24 cellular contexts compared by ENCODE assay signal in genomic region chr14:104473244-104473565, GRCh38.
"Had no signal": no experiment of that assay in that cellular context is flagged by ENCODE, and none has a peak within 500 bp of the region (broad histone marks: within the 10 kb centered on the region; RNA-seq: fewer than 3 reads in every experiment).

No MANE protein-coding gene starts in this region.

- H3K4me1 ChIP-seq: esophagus muscularis mucosa, foreskin keratinocyte, left lung, lower lobe of right lung, testis, transverse colon had no signal

- H3K9me3 ChIP-seq: esophagus muscularis mucosa, left lung, lower lobe of right lung, testis, transverse colon had no signal

- H3K4me3 ChIP-seq: esophagus muscularis mucosa, left lung, lower lobe of right lung, skin epidermis, testis, transverse colon had no signal

- H3K27ac ChIP-seq: esophagus muscularis mucosa, foreskin keratinocyte, left lung, lower lobe of right lung, skin epidermis, testis, transverse colon had no signal

- H3K4me3 Mint-ChIP-seq: activated T-cell treated with anti-CD3 and anti-CD28 coated beads, Interleukin-2, amount 50 U/mL, for 4 hours; activated T-helper 17 cell treated with anti-CD3 and anti-CD28 coated beads, Interleukin-2, amount 50 U/mL, for 72 hours; natural killer cell treated with Interleukin-12 subunit alpha and Interleukin-12 subunit beta and Interleukin-15 and Interleukin-18, amount 100 ng/mL, for 72 hours had no signal

- H3K27ac Mint-ChIP-seq: activated T-helper 17 cell treated with anti-CD3 and anti-CD28 coated beads, Interleukin-2, amount 50 U/mL, for 72 hours; natural killer cell treated with Interleukin-12 subunit alpha and Interleukin-12 subunit beta and Interleukin-15 and Interleukin-18, amount 100 ng/mL, for 72 hours had no signal

- ATAC-seq: activated CD4-positive, CD25-positive, alpha-beta regulatory T cell treated with anti-CD3 and anti-CD28 coated beads, Interleukin-2, amount 50 U/mL, for 24 hours; activated T-cell treated with anti-CD3 and anti-CD28 coated beads, Interleukin-2, amount 50 U/mL, for 4 hours; activated T-helper 17 cell treated with anti-CD3 and anti-CD28 coated beads, Interleukin-2, amount 50 U/mL, for 72 hours; foreskin keratinocyte; left lung; lower lobe of right lung; natural killer cell treated with Interleukin-12 subunit alpha and Interleukin-12 subunit beta and Interleukin-15 and Interleukin-18, amount 100 ng/mL, for 72 hours; sciatic nerve; stimulated activated naive CD8-positive, alpha-beta T cell treated with anti-CD3 and anti-CD28 coated beads, Interleukin-15, Interleukin-2, amounts not matched to agents 100 U/mL and 50 U/mL, for 24 hours had no signal

- H3K36me3 Mint-ChIP-seq: natural killer cell treated with Interleukin-12 subunit alpha and Interleukin-12 subunit beta and Interleukin-15 and Interleukin-18, amount 100 ng/mL, for 72 hours had no signal

- H3K36me3 ChIP-seq: esophagus muscularis mucosa, left lung, lower lobe of right lung, transverse colon had no signal

- H3K27me3 ChIP-seq: foreskin keratinocyte, testis had no signal

- DNase-seq: activated CD4-positive, alpha-beta T cell treated with anti-CD3 and anti-CD28 coated beads for 48 hours; activated CD4-positive, alpha-beta T cell treated with anti-CD3 and anti-CD28 coated beads, Interleukin-2, amount 50 U/mL, for 48 hours; activated CD8-positive, alpha-beta memory T cell treated with anti-CD3 and anti-CD28 coated beads for 24 hours; activated gamma-delta T cell treated with Interleukin-2 at 50 U/mL for 16 hours; activated naive CD4-positive, alpha-beta T cell treated with anti-CD3 and anti-CD28 coated beads, Interleukin-2, amount 50 U/mL, for 16 hours; activated T-cell treated with anti-CD3 and anti-CD28 coated beads, Interleukin-2, amount 50 U/mL, for 4 hours; amygdala; foreskin keratinocyte; kidney glomerular epithelial cell; left lung; lower lobe of right lung; mesenchymal stem cell; stimulated activated CD4-positive, alpha-beta T cell treated with anti-CD3 and anti-CD28 coated beads, Interleukin-12 subunit alpha, Interleukin-12 subunit beta, amount 100 ng/mL, for 4 hours; stimulated activated CD4-positive, alpha-beta T cell treated with anti-CD3 and anti-CD28 coated beads, Interleukin-4, amount 100 ng/mL, for 1 hour; stimulated activated naive CD8-positive, alpha-beta T cell treated with anti-CD3 and anti-CD28 coated beads, Interleukin-15, Interleukin-2, amounts not matched to agents 100 U/mL and 50 U/mL, for 24 hours; T-helper 1 cell; testis; transverse colon had no signal

- H3K9me3 Mint-ChIP-seq: activated T-cell treated with anti-CD3 and anti-CD28 coated beads, Interleukin-2, amount 50 U/mL, for 4 hours; activated T-helper 17 cell treated with anti-CD3 and anti-CD28 coated beads, Interleukin-2, amount 50 U/mL, for 72 hours; natural killer cell treated with Interleukin-12 subunit alpha and Interleukin-12 subunit beta and Interleukin-15 and Interleukin-18, amount 100 ng/mL, for 72 hours had no signal
